Comparison of ENCODE assay signal across 1 cellular context in the genomic region with DNA sequence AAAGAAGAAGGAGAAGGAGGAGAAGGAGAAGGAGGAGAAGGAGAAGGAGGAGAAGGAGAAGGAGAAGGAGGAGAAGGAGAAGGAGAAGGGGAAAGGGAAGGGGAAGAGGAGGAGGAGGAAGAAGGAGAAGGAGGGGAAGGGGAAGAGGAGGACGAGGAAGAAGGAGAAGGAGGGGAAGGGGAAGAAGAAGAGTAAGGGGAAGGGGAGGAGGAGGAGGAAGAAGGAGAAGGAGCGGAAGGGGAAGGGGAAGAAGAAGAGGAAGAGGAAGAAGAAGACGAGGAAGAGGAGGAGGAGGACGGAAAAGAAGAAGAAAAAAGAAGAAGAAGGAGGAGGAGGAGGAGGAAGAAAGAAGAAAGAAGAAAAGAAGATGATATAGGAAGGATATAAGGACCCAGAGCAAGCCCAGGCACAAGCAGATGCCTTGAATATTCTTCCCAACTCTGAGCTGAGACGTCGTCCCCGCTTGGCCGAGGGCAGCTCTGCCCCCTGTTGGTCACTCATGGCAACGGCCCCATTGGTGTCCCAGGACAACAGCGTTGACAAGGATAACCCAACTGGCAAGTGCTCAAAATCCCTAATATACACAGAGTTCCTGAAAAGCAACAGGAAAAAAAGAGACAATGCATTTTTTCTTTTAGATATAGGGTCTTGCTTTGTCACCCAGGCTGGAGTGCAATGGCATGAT.
TF ChIP-seq lines count a peak whose summit lies in the region.

No MANE protein-coding gene starts in this region.

TF ChIP-seq in GM12878, 131 proteins besides CTCF, POLR2A, EP300 and RAD21 (continued from another document):
- TF ChIP-seq, protein P1, sequence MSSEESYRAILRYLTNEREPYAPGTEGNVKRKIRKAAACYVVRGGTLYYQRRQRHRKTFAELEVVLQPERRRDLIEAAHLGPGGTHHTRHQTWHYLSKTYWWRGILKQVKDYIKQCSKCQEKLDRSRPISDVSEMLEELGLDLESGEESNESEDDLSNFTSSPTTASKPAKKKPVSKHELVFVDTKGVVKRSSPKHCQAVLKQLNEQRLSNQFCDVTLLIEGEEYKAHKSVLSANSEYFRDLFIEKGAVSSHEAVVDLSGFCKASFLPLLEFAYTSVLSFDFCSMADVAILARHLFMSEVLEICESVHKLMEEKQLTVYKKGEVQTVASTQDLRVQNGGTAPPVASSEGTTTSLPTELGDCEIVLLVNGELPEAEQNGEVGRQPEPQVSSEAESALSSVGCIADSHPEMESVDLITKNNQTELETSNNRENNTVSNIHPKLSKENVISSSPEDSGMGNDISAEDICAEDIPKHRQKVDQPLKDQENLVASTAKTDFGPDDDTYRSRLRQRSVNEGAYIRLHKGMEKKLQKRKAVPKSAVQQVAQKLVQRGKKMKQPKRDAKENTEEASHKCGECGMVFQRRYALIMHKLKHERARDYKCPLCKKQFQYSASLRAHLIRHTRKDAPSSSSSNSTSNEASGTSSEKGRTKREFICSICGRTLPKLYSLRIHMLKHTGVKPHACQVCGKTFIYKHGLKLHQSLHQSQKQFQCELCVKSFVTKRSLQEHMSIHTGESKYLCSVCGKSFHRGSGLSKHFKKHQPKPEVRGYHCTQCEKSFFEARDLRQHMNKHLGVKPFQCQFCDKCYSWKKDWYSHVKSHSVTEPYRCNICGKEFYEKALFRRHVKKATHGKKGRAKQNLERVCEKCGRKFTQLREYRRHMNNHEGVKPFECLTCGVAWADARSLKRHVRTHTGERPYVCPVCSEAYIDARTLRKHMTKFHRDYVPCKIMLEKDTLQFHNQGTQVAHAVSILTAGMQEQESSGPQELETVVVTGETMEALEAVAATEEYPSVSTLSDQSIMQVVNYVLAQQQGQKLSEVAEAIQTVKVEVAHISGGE (CRISPR knock-in tag; IDR thresholded peaks at IDR 0.05): no peak
- TF ChIP-seq TBL1XR1 (IDR thresholded peaks at IDR 0.05; ENCODE audit: low read depth, low read length) (no peak), HDGF (IDR thresholded peaks at IDR 0.05) (no peak), NFYA (IDR thresholded peaks at IDR 0.05; ENCODE audit: borderline replicate concordance, low read depth, low read length) (no peak), RB1 (IDR thresholded peaks at IDR 0.05; ENCODE audit: borderline replicate concordance) (no peak), BMI1 (IDR thresholded peaks at IDR 0.05; ENCODE audit: borderline replicate concordance) (no peak), IKZF1 (conservative IDR thresholded peaks at IDR 0.05) (no peak)
- TF ChIP-seq, protein P2, sequence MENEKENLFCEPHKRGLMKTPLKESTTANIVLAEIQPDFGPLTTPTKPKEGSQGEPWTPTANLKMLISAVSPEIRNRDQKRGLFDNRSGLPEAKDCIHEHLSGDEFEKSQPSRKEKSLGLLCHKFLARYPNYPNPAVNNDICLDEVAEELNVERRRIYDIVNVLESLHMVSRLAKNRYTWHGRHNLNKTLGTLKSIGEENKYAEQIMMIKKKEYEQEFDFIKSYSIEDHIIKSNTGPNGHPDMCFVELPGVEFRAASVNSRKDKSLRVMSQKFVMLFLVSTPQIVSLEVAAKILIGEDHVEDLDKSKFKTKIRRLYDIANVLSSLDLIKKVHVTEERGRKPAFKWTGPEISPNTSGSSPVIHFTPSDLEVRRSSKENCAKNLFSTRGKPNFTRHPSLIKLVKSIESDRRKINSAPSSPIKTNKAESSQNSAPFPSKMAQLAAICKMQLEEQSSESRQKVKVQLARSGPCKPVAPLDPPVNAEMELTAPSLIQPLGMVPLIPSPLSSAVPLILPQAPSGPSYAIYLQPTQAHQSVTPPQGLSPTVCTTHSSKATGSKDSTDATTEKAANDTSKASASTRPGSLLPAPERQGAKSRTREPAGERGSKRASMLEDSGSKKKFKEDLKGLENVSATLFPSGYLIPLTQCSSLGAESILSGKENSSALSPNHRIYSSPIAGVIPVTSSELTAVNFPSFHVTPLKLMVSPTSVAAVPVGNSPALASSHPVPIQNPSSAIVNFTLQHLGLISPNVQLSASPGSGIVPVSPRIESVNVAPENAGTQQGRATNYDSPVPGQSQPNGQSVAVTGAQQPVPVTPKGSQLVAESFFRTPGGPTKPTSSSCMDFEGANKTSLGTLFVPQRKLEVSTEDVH (IDR thresholded peaks at IDR 0.05; ENCODE audit: low read depth, partially characterized antibody): no peak
- TF ChIP-seq, protein P3, sequence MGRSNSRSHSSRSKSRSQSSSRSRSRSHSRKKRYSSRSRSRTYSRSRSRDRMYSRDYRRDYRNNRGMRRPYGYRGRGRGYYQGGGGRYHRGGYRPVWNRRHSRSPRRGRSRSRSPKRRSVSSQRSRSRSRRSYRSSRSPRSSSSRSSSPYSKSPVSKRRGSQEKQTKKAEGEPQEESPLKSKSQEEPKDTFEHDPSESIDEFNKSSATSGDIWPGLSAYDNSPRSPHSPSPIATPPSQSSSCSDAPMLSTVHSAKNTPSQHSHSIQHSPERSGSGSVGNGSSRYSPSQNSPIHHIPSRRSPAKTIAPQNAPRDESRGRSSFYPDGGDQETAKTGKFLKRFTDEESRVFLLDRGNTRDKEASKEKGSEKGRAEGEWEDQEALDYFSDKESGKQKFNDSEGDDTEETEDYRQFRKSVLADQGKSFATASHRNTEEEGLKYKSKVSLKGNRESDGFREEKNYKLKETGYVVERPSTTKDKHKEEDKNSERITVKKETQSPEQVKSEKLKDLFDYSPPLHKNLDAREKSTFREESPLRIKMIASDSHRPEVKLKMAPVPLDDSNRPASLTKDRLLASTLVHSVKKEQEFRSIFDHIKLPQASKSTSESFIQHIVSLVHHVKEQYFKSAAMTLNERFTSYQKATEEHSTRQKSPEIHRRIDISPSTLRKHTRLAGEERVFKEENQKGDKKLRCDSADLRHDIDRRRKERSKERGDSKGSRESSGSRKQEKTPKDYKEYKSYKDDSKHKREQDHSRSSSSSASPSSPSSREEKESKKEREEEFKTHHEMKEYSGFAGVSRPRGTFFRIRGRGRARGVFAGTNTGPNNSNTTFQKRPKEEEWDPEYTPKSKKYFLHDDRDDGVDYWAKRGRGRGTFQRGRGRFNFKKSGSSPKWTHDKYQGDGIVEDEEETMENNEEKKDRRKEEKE (IDR thresholded peaks at IDR 0.05): no peak
